In the genomic region with DNA sequence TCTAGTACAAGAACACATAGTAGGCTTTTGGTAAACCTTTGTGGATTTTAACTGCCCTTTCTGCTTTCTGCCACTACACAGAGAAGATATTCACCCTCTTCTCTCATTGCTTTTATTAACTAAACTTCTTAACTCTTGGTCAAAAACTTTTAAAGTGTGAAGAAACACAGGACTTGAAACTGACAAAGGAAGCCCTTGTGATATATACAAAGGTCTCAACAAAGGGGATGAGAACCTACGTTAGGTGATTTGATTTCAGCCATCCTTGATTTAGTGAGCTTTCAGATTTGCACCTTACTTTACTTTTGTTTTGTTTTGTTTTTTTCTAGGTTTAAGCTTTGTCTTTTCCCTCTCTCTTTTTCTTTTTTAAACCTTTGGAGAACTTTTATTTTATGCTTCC, we compare ENCODE assay signal across 23 cellular contexts.
"Had no signal": no experiment of that assay in that cellular context is flagged by ENCODE, and none has a peak within 500 bp of the region (broad histone marks: within the 10 kb centered on the region; RNA-seq: fewer than 3 reads in every experiment).

No MANE protein-coding gene starts in this region.

- H3K27me3 ChIP-seq: colonic mucosa, gastroesophageal sphincter had no signal

- DNase-seq: activated CD4-positive, alpha-beta memory T cell treated with anti-CD3 and anti-CD28 coated beads, Interleukin-2, amount 10 ng/mL, durations not matched to agents 7 days and 5 days; activated CD4-positive, alpha-beta T cell treated with anti-CD3 and anti-CD28 coated beads for 1 hour; activated CD4-positive, alpha-beta T cell treated with anti-CD3 and anti-CD28 coated beads for 4 hours; activated CD4-positive, alpha-beta T cell treated with anti-CD3 and anti-CD28 coated beads, Interleukin-2, amount 10 ng/mL, durations not matched to agents 7 days and 5 days; activated CD4-positive, alpha-beta T cell treated with anti-CD3 and anti-CD28 coated beads, Interleukin-2, amount 50 U/mL, for 4 hours; activated CD8-positive, alpha-beta memory T cell treated with anti-CD3 and anti-CD28 coated beads, Interleukin-2, amount 50 U/mL, for 48 hours; activated gamma-delta T cell; activated naive CD4-positive, alpha-beta T cell; activated naive CD4-positive, alpha-beta T cell treated with anti-CD3 and anti-CD28 coated beads, Interleukin-2, amount 10 ng/mL, durations not matched to agents 7 days and 5 days; activated naive CD8-positive, alpha-beta T cell treated with anti-CD3 and anti-CD28 coated beads, Interleukin-2, amount 10 ng/mL, durations not matched to agents 7 days and 5 days; activated T-cell treated with anti-CD3 and anti-CD28 coated beads for 4 hours; activated T-cell treated with anti-CD3 and anti-CD28 coated beads, Interleukin-2, amount 50 U/mL, for 24 hours; activated T-cell treated with anti-CD3 and anti-CD28 coated beads, Interleukin-2, amount 50 U/mL, for 72 hours; brain microvascular endothelial cell; colonic mucosa; effector CD8-positive, alpha-beta T cell; esophagus squamous epithelium; foreskin melanocyte; T-helper 2 cell had no signal

- ATAC-seq: activated naive CD4-positive, alpha-beta T cell treated with anti-CD3 and anti-CD28 coated beads, Interleukin-2, amount 50 U/mL, for 72 hours; activated T-cell treated with anti-CD3 and anti-CD28 coated beads, Interleukin-2, amount 50 U/mL, for 72 hours; gastroesophageal sphincter; WTC11 had no signal

- H3K9me3 ChIP-seq: colonic mucosa, esophagus squamous epithelium, gastroesophageal sphincter had no signal

- H3K4me3 ChIP-seq: colonic mucosa, esophagus squamous epithelium, gastroesophageal sphincter had no signal

- H3K27ac ChIP-seq: brain microvascular endothelial cell, colonic mucosa, epithelial cell of prostate, esophagus squamous epithelium, gastroesophageal sphincter had no signal

- H3K36me3 ChIP-seq: brain microvascular endothelial cell, colonic mucosa, esophagus squamous epithelium, gastroesophageal sphincter had no signal

- H3K4me1 ChIP-seq: colonic mucosa, esophagus squamous epithelium, gastroesophageal sphincter had no signal
